In the genomic region with DNA sequence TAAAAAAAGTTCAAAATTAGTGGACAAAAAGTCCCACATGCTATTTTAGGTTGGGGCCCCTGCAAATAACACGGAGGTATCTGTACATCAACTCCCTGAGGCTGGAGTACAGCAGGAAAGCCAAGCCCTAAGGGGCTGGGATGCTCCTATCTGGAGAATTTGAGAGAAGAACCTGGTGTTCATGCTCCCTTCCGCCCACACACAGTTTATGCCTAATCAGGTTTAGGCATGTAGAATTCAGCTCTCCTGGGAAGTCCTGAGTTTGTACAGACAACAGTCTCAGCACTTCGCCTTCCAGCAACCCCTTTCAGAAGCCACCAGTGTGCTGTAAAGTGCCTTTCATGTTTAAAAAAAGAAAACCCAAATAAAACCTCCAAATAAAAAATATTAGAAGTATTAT, we compare ENCODE assay signal across 17 cellular contexts.
"Had no signal": no experiment of that assay in that cellular context is flagged by ENCODE, and none has a peak within 500 bp of the region (broad histone marks: within the 10 kb centered on the region; RNA-seq: fewer than 3 reads in every experiment).

No MANE protein-coding gene starts in this region.

- H3K9me3 ChIP-seq: adrenal gland, breast epithelium, left lung had no signal

- H3K4me1 ChIP-seq: adrenal gland, breast epithelium, left lung had no signal

- H3K4me3 Mint-ChIP-seq: activated CD4-positive, alpha-beta T cell treated with anti-CD3 and anti-CD28 coated beads, Interleukin-2, amount 10 ng/mL, durations not matched to agents 7 days and 5 days; nephron; stimulated activated naive CD8-positive, alpha-beta T cell treated with anti-CD3 and anti-CD28 coated beads, Interleukin-15, Interleukin-2, amounts not matched to agents 100 ng/mL and 50 ng/mL, for 24 hours; type B pancreatic cell had no signal

- H3K27ac ChIP-seq: adrenal gland, breast epithelium, hepatocyte, left lung had no signal

- H2AFZ ChIP-seq: hepatocyte had no signal

- H3K4me3 ChIP-seq: adrenal gland, breast epithelium, hepatocyte, left lung had no signal

- H3K27ac Mint-ChIP-seq: activated CD4-positive, alpha-beta T cell treated with anti-CD3 and anti-CD28 coated beads, Interleukin-2, amount 10 ng/mL, durations not matched to agents 7 days and 5 days; activated naive CD4-positive, alpha-beta T cell treated with anti-CD3 and anti-CD28 coated beads, Interleukin-2, amount 50 U/mL, for 72 hours; nephron; stimulated activated naive CD8-positive, alpha-beta T cell treated with anti-CD3 and anti-CD28 coated beads, Interleukin-15, Interleukin-2, amounts not matched to agents 100 ng/mL and 50 ng/mL, for 24 hours; type B pancreatic cell had no signal

- H3K36me3 ChIP-seq: adrenal gland, breast epithelium, left lung had no signal

- H3K36me3 Mint-ChIP-seq: type B pancreatic cell had no signal

- DNase-seq: activated CD4-positive, alpha-beta T cell treated with anti-CD3 and anti-CD28 coated beads, Interleukin-2, amount 10 ng/mL, durations not matched to agents 7 days and 5 days; activated CD8-positive, alpha-beta memory T cell treated with anti-CD3 and anti-CD28 coated beads, Interleukin-2, amount 50 U/mL, for 48 hours; activated gamma-delta T cell; adrenal gland; cerebellar nuclear complex; effector CD4-positive, alpha-beta T cell; kidney; left lung; midbrain; occipital lobe had no signal

- H3K79me2 ChIP-seq: hepatocyte had no signal

- H3K27me3 ChIP-seq: adrenal gland, breast epithelium, hepatocyte, left lung had no signal

- H3K9me3 Mint-ChIP-seq: nephron; stimulated activated naive CD8-positive, alpha-beta T cell treated with anti-CD3 and anti-CD28 coated beads, Interleukin-15, Interleukin-2, amounts not matched to agents 100 ng/mL and 50 ng/mL, for 24 hours; type B pancreatic cell had no signal

- H3K27me3 Mint-ChIP-seq: activated CD4-positive, alpha-beta T cell treated with anti-CD3 and anti-CD28 coated beads, Interleukin-2, amount 10 ng/mL, durations not matched to agents 7 days and 5 days; stimulated activated naive CD8-positive, alpha-beta T cell treated with anti-CD3 and anti-CD28 coated beads, Interleukin-15, Interleukin-2, amounts not matched to agents 100 ng/mL and 50 ng/mL, for 24 hours; type B pancreatic cell had no signal

- FAIRE-seq: astrocyte, kidney had no signal

- ATAC-seq: activated naive CD4-positive, alpha-beta T cell treated with anti-CD3 and anti-CD28 coated beads, Interleukin-2, amount 50 U/mL, for 72 hours; left lung had no signal

- H3K4me2 ChIP-seq: hepatocyte had no signal
